ENCODE assay signal across 11 cellular contexts in the genomic region with DNA sequence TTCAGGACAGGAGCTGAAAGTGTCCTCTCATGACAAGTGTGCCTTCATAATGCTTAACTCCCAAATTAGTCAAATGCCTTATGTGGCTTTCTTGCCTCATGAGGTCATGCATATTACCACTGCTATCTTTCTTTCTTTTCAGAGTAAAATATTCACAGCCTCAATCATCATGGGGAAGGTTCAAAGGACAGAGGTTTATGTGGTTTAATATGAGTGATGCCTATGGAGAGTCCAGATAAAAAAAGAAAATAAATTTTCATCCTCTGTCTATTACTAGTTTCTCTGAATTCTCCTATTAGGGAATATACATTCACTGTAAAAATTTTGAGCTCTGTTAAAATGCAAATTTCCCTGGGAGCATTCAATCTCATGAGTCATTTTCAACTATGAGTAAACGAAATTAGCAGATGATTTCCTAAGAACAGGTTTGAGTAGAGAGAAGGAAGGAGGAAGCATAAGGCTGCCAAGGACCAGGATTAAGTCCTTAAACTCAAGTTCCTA.
DNase-seq lines count a peak whose midpoint lies in the region; ATAC-seq and TF ChIP-seq lines count a peak whose summit lies in the region.
"Had no signal": no experiment of that assay in that cellular context is flagged by ENCODE, and none has a peak within 500 bp of the region (broad histone marks: within the 10 kb centered on the region; RNA-seq: fewer than 3 reads in every experiment).

No MANE protein-coding gene starts in this region.

- H4K20me1 ChIP-seq in OCI-LY3 (ENCODE audit: insufficient read depth, low read length): no peaks in the 10 kb centered on the region
- no peaks in the 10 kb centered on the region for H4K20me1 ChIP-seq in PC-9 (ENCODE audit: insufficient read depth)

- H3K9me3 ChIP-seq in OCI-LY3 (ENCODE audit: insufficient read depth, low read length) (no peaks in the 10 kb centered on the region), PC-9 (ENCODE audit: insufficient read depth, low read depth) (no peaks in the 10 kb centered on the region)

- H3K27ac ChIP-seq in OCI-LY3 (ENCODE audit: low read length) (peak overlapping the region; percentile 82), PC-9 (no peak overlapping the region)
- H3K27ac ChIP-seq: SJSA1 had no signal

- no peaks in the 10 kb centered on the region for H3F3A ChIP-seq in PC-9 (ENCODE audit: insufficient read depth, low read depth)

- POLR2A ChIA-PET in PC-9 (lab: Charles Lee; ENCODE audit: unreplicated experiment): no interaction called here

- no peaks in the 10 kb centered on the region for H3K36me3 ChIP-seq in OCI-LY3 (replicated peaks; ENCODE audit: low read depth, low read length)
- H3K36me3 ChIP-seq in PC-9 (ENCODE audit: low read depth): no peaks in the 10 kb centered on the region
- H3K36me3 ChIP-seq: SJSA1 had no signal

- no peaks in the 10 kb centered on the region for H3K27me3 ChIP-seq in OCI-LY3 (ENCODE audit: low read depth, low read length)
- H3K27me3 ChIP-seq in PC-9 (ENCODE audit: insufficient read depth, low read depth): no peaks in the 10 kb centered on the region
- H3K27me3 ChIP-seq: SJSA1 had no signal

- H3K27ac Mint-ChIP-seq in effector memory CD8-positive, alpha-beta T cell: no peak overlapping the region

- H3K36me3 Mint-ChIP-seq in effector memory CD8-positive, alpha-beta T cell (ENCODE audit: insufficient read depth): no peaks in the 10 kb centered on the region

- no peak overlapping the region for H3K4me3 Mint-ChIP-seq in effector memory CD8-positive, alpha-beta T cell

- H3K4me2 ChIP-seq in OCI-LY3 (ENCODE audit: low read length): peak overlapping the region; percentile 67
- H3K4me2 ChIP-seq in PC-9: no peak overlapping the region

- no peak overlapping the region for H2AFZ ChIP-seq in OCI-LY3 (ENCODE audit: low read depth, low read length)
- H2AFZ ChIP-seq in PC-9: no peak overlapping the region

- DNase-seq in iris pigment epithelial cell (ENCODE audit: low read depth) (peak; percentile 71), PC-9 (no peak), NCI-H2171 (lab: John Stamatoyannopoulos, UW) (no peak)
- DNase-seq in effector memory CD8-positive, alpha-beta T cell: no peak
- DNase-seq: NCI-H2081, right cardiac atrium had no signal

- peak; percentile 66 for ATAC-seq in GM18907 (IDR thresholded peaks at IDR 0.05; ENCODE audit: unreplicated experiment)
- peak; percentile 50 for ATAC-seq in HG02938 (IDR thresholded peaks at IDR 0.05; ENCODE audit: unreplicated experiment)
- no peak for ATAC-seq in effector memory CD8-positive, alpha-beta T cell (replicated peaks)
- ATAC-seq in activated CD4-positive, CD25-positive, alpha-beta regulatory T cell treated with anti-CD3 and anti-CD28 coated beads, Interleukin-2, amount 50 U/mL, for 24 hours: no peak
- ATAC-seq: right cardiac atrium had no signal

- no peaks in the 10 kb centered on the region for H3K27me3 Mint-ChIP-seq in effector memory CD8-positive, alpha-beta T cell

- H3K9me2 ChIP-seq in PC-9 (ENCODE audit: insufficient read depth): no peaks in the 10 kb centered on the region

- peak overlapping the region; percentile 48 for H3K9ac ChIP-seq in OCI-LY3 (ENCODE audit: low read length)

- TF ChIP-seq CTCF in OCI-LY3 (IDR thresholded peaks at IDR 0.05; ENCODE audit: low read depth, low read length) (no peak), PC-9 (conservative IDR thresholded peaks at IDR 0.05) (no peak)

- no peaks in the 10 kb centered on the region for H3K4me1 Mint-ChIP-seq in effector memory CD8-positive, alpha-beta T cell (ENCODE audit: low read depth in 2 of 2)

- intact Hi-C loops in PC-9 (cut with micrococcal nuclease; ENCODE audit: unreplicated experiment): no loop called here

- CTCF ChIA-PET in PC-9 (lab: Charles Lee): no interaction called here

- H3K79me2 ChIP-seq in OCI-LY3 (ENCODE audit: low read length) (no peaks in the 10 kb centered on the region), PC-9 (ENCODE audit: low read depth) (no peaks in the 10 kb centered on the region)

- H3K9me3 Mint-ChIP-seq in effector memory CD8-positive, alpha-beta T cell: peaks cover 3 to 7% of the 10 kb centered on the region in 2 donors

- H3K4me3 ChIP-seq in OCI-LY3 (ENCODE audit: low read length) (peak overlapping the region; percentile 43), PC-9 (no peak overlapping the region)
- H3K4me3 ChIP-seq: SJSA1 had no signal

- BruUV-seq in PC-9 (replicated peaks; lab: Mats Ljungman, UMichigan): no TSS peak

- peaks cover 45% of the 10 kb centered on the region for H3K4me1 ChIP-seq in OCI-LY3 (ENCODE audit: low read length)
- no peaks in the 10 kb centered on the region for H3K4me1 ChIP-seq in PC-9 (replicated peaks; ENCODE audit: insufficient read depth)
- H3K4me1 ChIP-seq: SJSA1 had no signal

Comparison
In these comparisons a context has a peak if more than half of its experiments do, and no peak if none do; other contexts are left out.
1. ATAC-seq: peak in GM18907 (single experiment) and HG02938 (single experiment); none in effector memory CD8-positive, alpha-beta T cell (single experiment) and activated CD4-positive, CD25-positive, alpha-beta regulatory T cell treated with anti-CD3 and anti-CD28 coated beads, Interleukin-2, amount 50 U/mL, for 24 hours (0 of 2).